ENCODE assay signal across 8 cellular contexts in the genomic region with DNA sequence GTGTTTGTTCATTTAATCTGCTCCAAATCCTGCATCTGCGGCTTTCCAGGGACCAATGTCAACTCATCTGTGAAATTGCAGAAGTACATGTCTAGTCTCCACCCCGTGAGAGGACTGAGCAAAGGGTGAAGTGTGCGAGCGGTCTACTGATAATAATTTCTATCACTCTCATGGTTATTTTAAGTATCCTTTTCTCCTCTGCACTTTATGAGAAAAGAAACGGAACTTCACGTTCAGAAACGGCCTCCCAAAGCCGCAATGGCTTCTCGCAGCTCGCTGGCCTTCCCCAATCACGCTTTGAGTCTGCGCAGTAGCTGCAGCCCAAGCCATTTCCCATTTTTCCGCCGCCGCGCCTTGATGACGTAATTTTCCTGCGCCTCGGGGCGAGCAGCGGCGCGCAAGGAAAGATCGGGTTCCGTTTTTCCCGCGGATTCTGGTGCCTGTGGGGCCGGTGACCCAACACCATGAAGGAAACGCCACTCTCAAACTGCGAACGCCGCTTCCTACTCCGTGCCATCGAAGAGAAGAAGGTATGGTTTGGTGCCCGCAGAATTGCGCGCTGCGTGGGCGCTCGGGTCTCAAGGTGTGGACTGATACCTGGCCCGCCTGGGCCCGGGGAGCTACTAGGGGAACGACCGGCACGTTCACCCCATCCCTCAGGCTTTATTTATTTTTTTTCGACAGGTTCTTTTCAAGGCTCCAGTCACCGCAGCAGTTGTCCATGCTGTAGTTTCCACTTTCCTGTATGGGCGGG. TPM values are rescaled to one million over a fixed set of nuclear protein-coding genes. Genes with fewer than 3 reads are reported as not detected.
A peak's percentile ranks its signal among the peaks of the same experiment; 100 is the strongest.
DNase-seq lines count a peak whose midpoint lies in the region; ATAC-seq and TF ChIP-seq lines count a peak whose summit lies in the region.

A gene with protein sequence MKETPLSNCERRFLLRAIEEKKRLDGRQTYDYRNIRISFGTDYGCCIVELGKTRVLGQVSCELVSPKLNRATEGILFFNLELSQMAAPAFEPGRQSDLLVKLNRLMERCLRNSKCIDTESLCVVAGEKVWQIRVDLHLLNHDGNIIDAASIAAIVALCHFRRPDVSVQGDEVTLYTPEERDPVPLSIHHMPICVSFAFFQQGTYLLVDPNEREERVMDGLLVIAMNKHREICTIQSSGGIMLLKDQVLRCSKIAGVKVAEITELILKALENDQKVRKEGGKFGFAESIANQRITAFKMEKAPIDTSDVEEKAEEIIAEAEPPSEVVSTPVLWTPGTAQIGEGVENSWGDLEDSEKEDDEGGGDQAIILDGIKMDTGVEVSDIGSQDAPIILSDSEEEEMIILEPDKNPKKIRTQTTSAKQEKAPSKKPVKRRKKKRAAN (plus strand): TSS at position 363 of the 754 bp plus-strand sequence. CDS start 102 bp downstream, at position 465.

- H3K27me3 ChIP-seq in ascending aorta (no peaks in the 10 kb centered on the region), right cardiac atrium (ENCODE audit: control insufficient read depth, insufficient read depth) (no peaks in the 10 kb centered on the region), vagina (no peaks in the 10 kb centered on the region)

- H3K4me3 ChIP-seq in ascending aorta = peak within 1 kb of the TSS; percentile 78 to 90
- peak within 1 kb of the TSS; percentile 90 for H3K4me3 ChIP-seq in right cardiac atrium (ENCODE audit: low read length)
- H3K4me3 ChIP-seq in vagina = peak within 1 kb of the TSS; percentile 58 to 93

- H3K4me1 Mint-ChIP-seq in T-helper 2 cell treated with Interferon-gamma antibody and Interleukin-4, amounts not matched to agents 5 μg/mL and 100 μg/mL, for 36 hours (ENCODE audit: low read depth) = peaks cover 40% of the 10 kb centered on the region

- ATAC-seq in GM18499 (IDR thresholded peaks at IDR 0.05; ENCODE audit: insufficient read depth, unreplicated experiment) (peak; percentile 70), HG02943 (IDR thresholded peaks at IDR 0.05; ENCODE audit: low read depth, unreplicated experiment) (peak; percentile 77), right cardiac atrium (peak; percentile 96)

- DNase-seq in NCI-H1930 (lab: John Stamatoyannopoulos, UW) (peak; percentile 83 to 90), ascending aorta (ENCODE audit: low spot score in 2 of 2) (peak; percentile 59 to 96), right cardiac atrium (peak; percentile 93 to 98 (median 97)), putamen (ENCODE audit: low spot score) (peak; percentile 91), vagina (ENCODE audit: extremely low spot score in 2 of 2) (peak in 1 of 2 donors; percentile 91)
- DNase-seq in T-helper 2 cell treated with Interferon-gamma antibody and Interleukin-4, amounts not matched to agents 5 μg/mL and 100 μg/mL, for 36 hours (ENCODE audit: low spot score) = peak; percentile 92

- H3K4me1 ChIP-seq in ascending aorta = peaks cover 0 to 8% of the 10 kb centered on the region in 2 donors
- H3K4me1 ChIP-seq in right cardiac atrium (ENCODE audit: control insufficient read depth, insufficient read depth, low read length) = no peaks in the 10 kb centered on the region
- H3K4me1 ChIP-seq in vagina = peaks cover 12% of the 10 kb centered on the region

- H3K27ac Mint-ChIP-seq in T-helper 2 cell treated with Interferon-gamma antibody and Interleukin-4, amounts not matched to agents 5 μg/mL and 100 μg/mL, for 36 hours = peak within 1 kb of the TSS; percentile 93

- peaks cover 29% of the 10 kb centered on the region for H3K36me3 Mint-ChIP-seq in T-helper 2 cell treated with Interferon-gamma antibody and Interleukin-4, amounts not matched to agents 5 μg/mL and 100 μg/mL, for 36 hours (ENCODE audit: low read depth)

- under 1% methylated on average over 48 of the region's 48 CpGs for WGBS in right cardiac atrium

- peak within 1 kb of the TSS; percentile 87 for H3K4me3 Mint-ChIP-seq in T-helper 2 cell treated with Interferon-gamma antibody and Interleukin-4, amounts not matched to agents 5 μg/mL and 100 μg/mL, for 36 hours

- TF ChIP-seq POLR2A in vagina (IDR thresholded peaks at IDR 0.05) = peak in 1 of 2 donors; percentile 51

- H3K27ac ChIP-seq in ascending aorta (peak within 1 kb of the TSS; percentile 70 to 85), right cardiac atrium (ENCODE audit: low read length) (peak within 1 kb of the TSS; percentile 96), vagina (peak within 1 kb of the TSS; percentile 87)

- no peaks in the 10 kb centered on the region for H3K9me3 Mint-ChIP-seq in T-helper 2 cell treated with Interferon-gamma antibody and Interleukin-4, amounts not matched to agents 5 μg/mL and 100 μg/mL, for 36 hours

- no peak for TF ChIP-seq CTCF in ascending aorta (IDR thresholded peaks at IDR 0.05)
- TF ChIP-seq CTCF in vagina (IDR thresholded peaks at IDR 0.05) = no peak

- H3K36me3 ChIP-seq in ascending aorta (peaks cover 10 to 32% of the 10 kb centered on the region in 2 donors), vagina (peaks cover 0 to 21% of the 10 kb centered on the region in 2 donors)

- intact Hi-C loops in ascending aorta (cut with DNase I) (loop anchor here (1.0 to 2.0 kb wide), 3 partner anchors 18 to 70 kb away; a partner anchor contains a TSS), right cardiac atrium (cut with DNase I) (no loop called here), vagina (cut with DNase I) (loop anchor here (10.0 kb wide), 1 partner anchor 86 kb away; no protein-coding TSS in a partner anchor)

- no peaks in the 10 kb centered on the region for H3K9me3 ChIP-seq in ascending aorta
- H3K9me3 ChIP-seq in right cardiac atrium (ENCODE audit: control insufficient read depth, low read length) = no peaks in the 10 kb centered on the region
- H3K9me3 ChIP-seq in vagina = no peaks in the 10 kb centered on the region

- H3K27me3 Mint-ChIP-seq in T-helper 2 cell treated with Interferon-gamma antibody and Interleukin-4, amounts not matched to agents 5 μg/mL and 100 μg/mL, for 36 hours (ENCODE audit: low read depth) = no peaks in the 10 kb centered on the region

RNA-seq across cellular contexts. Expression of the gene that starts here (rescaled TPM):
- total RNA-seq in ascending aorta (11.9 TPM), right cardiac atrium (10 to 100 TPM; 11.1 to 16.5 (median 13.0) TPM), vagina (10.6 TPM)
- polyA plus RNA-seq in right cardiac atrium = 19.9 TPM

Comparison
In these comparisons a context has a peak if more than half of its experiments do, and no peak if none do; other contexts are left out.
1. intact Hi-C loops: an anchor here in ascending aorta (1.0 to 2.0 kb wide) and vagina (10.0 kb wide); none called in right cardiac atrium.